13 cellular contexts compared by ENCODE assay signal in the genomic region with DNA sequence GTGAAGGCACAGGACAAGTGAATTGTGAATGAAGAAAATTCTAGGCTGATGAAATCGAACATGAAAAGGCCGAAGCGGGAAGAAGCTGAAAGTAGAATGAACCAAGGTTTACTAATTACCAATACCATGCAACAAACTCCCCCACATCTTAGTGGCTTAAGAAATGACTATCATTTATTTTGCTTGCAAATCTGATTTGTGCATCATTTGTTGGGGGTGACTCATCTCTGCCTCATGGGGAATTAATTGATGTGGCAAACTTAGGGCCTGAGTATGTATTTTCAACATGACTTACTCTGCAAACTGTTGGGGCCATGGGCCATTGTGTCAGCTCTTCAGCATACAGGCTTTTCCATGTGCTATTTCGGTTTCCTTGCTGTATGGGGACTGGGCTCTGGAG. TPM values are rescaled to one million over a fixed set of nuclear protein-coding genes. Genes with fewer than 3 reads are reported as not detected.
DNase-seq lines count a peak whose midpoint lies in the region; ATAC-seq and TF ChIP-seq lines count a peak whose summit lies in the region.
"Had no signal": no experiment of that assay in that cellular context is flagged by ENCODE, and none has a peak within 500 bp of the region (broad histone marks: within the 10 kb centered on the region; RNA-seq: fewer than 3 reads in every experiment).

No MANE protein-coding gene starts in this region.

- H3K9me3 Mint-ChIP-seq in activated CD4-positive, alpha-beta T cell treated with anti-CD3 and anti-CD28 coated beads, Interleukin-2, amount 10 ng/mL, durations not matched to agents 7 days and 5 days: no peaks in the 10 kb centered on the region
- no peaks in the 10 kb centered on the region for H3K9me3 Mint-ChIP-seq in stimulated activated naive CD8-positive, alpha-beta T cell treated with anti-CD3 and anti-CD28 coated beads, Interleukin-15, amount 100 ng/mL, for 72 hours
- no peaks in the 10 kb centered on the region for H3K9me3 Mint-ChIP-seq in endodermal cell

- H3K36me3 ChIP-seq in endodermal cell (ENCODE audit: control insufficient read depth, insufficient read depth, low read length): no peaks in the 10 kb centered on the region
- H3K36me3 ChIP-seq: heart left ventricle had no signal

- peak; percentile 27 to 51 (median 34) for DNase-seq in stimulated activated CD4-positive, alpha-beta T cell treated with anti-CD3 and anti-CD28 coated beads, Interleukin-12 subunit alpha, Interleukin-12 subunit beta, amount 100 ng/mL, for 48 hours (ENCODE audit: low read depth in 2 of 3, low spot score in 1 of 3)
- no peak for DNase-seq in stimulated activated CD4-positive, alpha-beta T cell treated with anti-CD3 and anti-CD28 coated beads, Interleukin-4, amount 100 ng/mL, for 1 hour
- peak; percentile 8 for DNase-seq in activated CD4-positive, alpha-beta T cell treated with anti-CD3 and anti-CD28 coated beads, Interleukin-2, amount 10 ng/mL, durations not matched to agents 7 days and 5 days
- DNase-seq in fibroblast of pulmonary artery (ENCODE audit: low read depth) (peak; percentile 18), endodermal cell (no peak), NCI-H345 (lab: John Stamatoyannopoulos, UW) (no peak)
- DNase-seq in stimulated activated naive CD8-positive, alpha-beta T cell treated with anti-CD3 and anti-CD28 coated beads, Interleukin-15, amount 100 ng/mL, for 72 hours: peak; percentile 34 to 69
- DNase-seq: activated effector memory CD4-positive, alpha-beta T cell treated with Interleukin-2 at 50 U/mL for 16 hours; Caco-2; heart left ventricle; NCI-H146; SHP77 treated with DMSO at 0.1 percent for 48 hours had no signal

- peaks cover 8% of the 10 kb centered on the region for H3K4me1 Mint-ChIP-seq in activated CD4-positive, alpha-beta T cell treated with anti-CD3 and anti-CD28 coated beads, Interleukin-2, amount 10 ng/mL, durations not matched to agents 7 days and 5 days
- peaks cover 24% of the 10 kb centered on the region for H3K4me1 Mint-ChIP-seq in stimulated activated naive CD8-positive, alpha-beta T cell treated with anti-CD3 and anti-CD28 coated beads, Interleukin-15, amount 100 ng/mL, for 72 hours
- no peaks in the 10 kb centered on the region for H3K4me1 Mint-ChIP-seq in endodermal cell

- peak; percentile 95 for ATAC-seq in stimulated activated naive CD8-positive, alpha-beta T cell treated with anti-CD3 and anti-CD28 coated beads, Interleukin-15, amount 100 ng/mL, for 72 hours
- ATAC-seq in GM18870 (IDR thresholded peaks at IDR 0.05; ENCODE audit: unreplicated experiment): no peak
- ATAC-seq: heart left ventricle had no signal

- H3K4me3 Mint-ChIP-seq in activated CD4-positive, alpha-beta T cell treated with anti-CD3 and anti-CD28 coated beads, Interleukin-2, amount 10 ng/mL, durations not matched to agents 7 days and 5 days: no peak overlapping the region
- peak overlapping the region in 1 of 2 donors; percentile 27 for H3K4me3 Mint-ChIP-seq in stimulated activated naive CD8-positive, alpha-beta T cell treated with anti-CD3 and anti-CD28 coated beads, Interleukin-15, amount 100 ng/mL, for 72 hours
- H3K4me3 Mint-ChIP-seq in endodermal cell: no peak overlapping the region

- H3K9me3 ChIP-seq in endodermal cell (ENCODE audit: control insufficient read depth, low read length): no peaks in the 10 kb centered on the region
- H3K9me3 ChIP-seq: Caco-2, heart left ventricle had no signal

- H3K27me3 ChIP-seq in endodermal cell (ENCODE audit: control insufficient read depth, insufficient read depth, low read length, poor library complexity, severe bottlenecking): no peaks in the 10 kb centered on the region
- H3K27me3 ChIP-seq: heart left ventricle had no signal

- no peak overlapping the region for H3K9ac ChIP-seq in endodermal cell (ENCODE audit: extremely low read depth, low read length, poor library complexity, severe bottlenecking)

- H3K27ac ChIP-seq in endodermal cell (ENCODE audit: low read depth, low read length): no peak overlapping the region
- H3K27ac ChIP-seq: heart left ventricle had no signal

- peaks cover 3% of the 10 kb centered on the region for H3K27me3 Mint-ChIP-seq in activated CD4-positive, alpha-beta T cell treated with anti-CD3 and anti-CD28 coated beads, Interleukin-2, amount 10 ng/mL, durations not matched to agents 7 days and 5 days
- peaks cover 42% of the 10 kb centered on the region for H3K27me3 Mint-ChIP-seq in stimulated activated naive CD8-positive, alpha-beta T cell treated with anti-CD3 and anti-CD28 coated beads, Interleukin-15, amount 100 ng/mL, for 72 hours
- no peaks in the 10 kb centered on the region for H3K27me3 Mint-ChIP-seq in endodermal cell (ENCODE audit: insufficient read depth)

- TF ChIP-seq CTCF in fibroblast of pulmonary artery (IDR thresholded peaks at IDR 0.05; ENCODE audit: low read length, missing control alignments) (no peak), endodermal cell (conservative IDR thresholded peaks at IDR 0.05) (no peak)

- CTCF ChIA-PET in activated CD4-positive, alpha-beta T cell treated with anti-CD3 and anti-CD28 coated beads, Interleukin-2, amount 10 ng/mL, durations not matched to agents 7 days and 5 days (lab: Charles Lee): no interaction called here

- H3K36me3 Mint-ChIP-seq in activated CD4-positive, alpha-beta T cell treated with anti-CD3 and anti-CD28 coated beads, Interleukin-2, amount 10 ng/mL, durations not matched to agents 7 days and 5 days (ENCODE audit: low read depth): no peaks in the 10 kb centered on the region
- H3K36me3 Mint-ChIP-seq in endodermal cell (ENCODE audit: low read depth): no peaks in the 10 kb centered on the region

- 87 to 100% methylated on average over 1 to 4 of the region's 4 CpGs for WGBS in endodermal cell (ENCODE audit: insufficient coverage in 1 of 2, insufficient read length in 1 of 2), 2 experiments

- POLR2A ChIA-PET in activated CD4-positive, alpha-beta T cell treated with anti-CD3 and anti-CD28 coated beads, Interleukin-2, amount 10 ng/mL, durations not matched to agents 7 days and 5 days (lab: Charles Lee): no interaction called here

- H3K27ac Mint-ChIP-seq in activated CD4-positive, alpha-beta T cell treated with anti-CD3 and anti-CD28 coated beads, Interleukin-2, amount 10 ng/mL, durations not matched to agents 7 days and 5 days: no peak overlapping the region
- peak overlapping the region; percentile 49 to 91 for H3K27ac Mint-ChIP-seq in stimulated activated naive CD8-positive, alpha-beta T cell treated with anti-CD3 and anti-CD28 coated beads, Interleukin-15, amount 100 ng/mL, for 72 hours
- H3K27ac Mint-ChIP-seq in endodermal cell: no peak overlapping the region

- no peaks in the 10 kb centered on the region for H3K4me1 ChIP-seq in endodermal cell (ENCODE audit: control insufficient read depth, insufficient read depth, low read length)
- H3K4me1 ChIP-seq: Caco-2 had no signal

- H3K4me3 ChIP-seq in fibroblast of pulmonary artery (replicated peaks; ENCODE audit: low read depth, low read length) (no peak overlapping the region), endodermal cell (ENCODE audit: low read length) (no peak overlapping the region)
- H3K4me3 ChIP-seq: heart left ventricle had no signal

RNA-seq across cellular contexts. Expression of a gene that starts 26.8 kb away (rescaled TPM):
- total RNA-seq in activated CD4-positive, alpha-beta T cell treated with anti-CD3 and anti-CD28 coated beads, Interleukin-2, amount 10 ng/mL, durations not matched to agents 7 days and 5 days: not detected
- total RNA-seq in endodermal cell: under 1 TPM; 0.20 to 0.29 TPM
- polyA plus RNA-seq in endodermal cell (2013, experiment 1 of 2): 42.5 TPM
- polyA plus RNA-seq in endodermal cell (2013, experiment 2 of 2): 47.4 TPM

Comparison
In these comparisons a context has a peak if more than half of its experiments do, and no peak if none do; other contexts are left out.
1. DNase-seq: peak in stimulated activated CD4-positive, alpha-beta T cell treated with anti-CD3 and anti-CD28 coated beads, Interleukin-12 subunit alpha, Interleukin-12 subunit beta, amount 100 ng/mL, for 48 hours (3 of 3), activated CD4-positive, alpha-beta T cell treated with anti-CD3 and anti-CD28 coated beads, Interleukin-2, amount 10 ng/mL, durations not matched to agents 7 days and 5 days (single experiment), fibroblast of pulmonary artery (single experiment) and stimulated activated naive CD8-positive, alpha-beta T cell treated with anti-CD3 and anti-CD28 coated beads, Interleukin-15, amount 100 ng/mL, for 72 hours (2 of 2); none in stimulated activated CD4-positive, alpha-beta T cell treated with anti-CD3 and anti-CD28 coated beads, Interleukin-4, amount 100 ng/mL, for 1 hour (single experiment), endodermal cell (single experiment) and NCI-H345 (single experiment).
2. H3K27ac Mint-ChIP-seq: peak in stimulated activated naive CD8-positive, alpha-beta T cell treated with anti-CD3 and anti-CD28 coated beads, Interleukin-15, amount 100 ng/mL, for 72 hours (2 of 2); none in activated CD4-positive, alpha-beta T cell treated with anti-CD3 and anti-CD28 coated beads, Interleukin-2, amount 10 ng/mL, durations not matched to agents 7 days and 5 days (single experiment) and endodermal cell (single experiment).